ENCODE assay signal across 19 cellular contexts in genomic region chr12:89343127-89343526, GRCh38. TPM values are rescaled to one million over a fixed set of nuclear protein-coding genes. Genes with fewer than 3 reads are reported as not detected.
DNase-seq lines count a peak whose midpoint lies in the region; ATAC-seq, FAIRE-seq and TF ChIP-seq lines count a peak whose summit lies in the region.
"Had no signal": no experiment of that assay in that cellular context is flagged by ENCODE, and none has a peak within 500 bp of the region (broad histone marks: within the 10 kb centered on the region; RNA-seq: fewer than 3 reads in every experiment).

No MANE protein-coding gene starts in this region.

- H3K9me3 ChIP-seq in T-helper 17 cell (ENCODE audit: control insufficient read depth, low read length, poor library complexity, severe bottlenecking) (no peaks in the 10 kb centered on the region), HepG2 (ENCODE audit: low read length) (no peaks in the 10 kb centered on the region), thyroid gland (no peaks in the 10 kb centered on the region), OCI-LY7 (ENCODE audit: low read length) (no peaks in the 10 kb centered on the region)
- H3K9me3 ChIP-seq: mucosa of descending colon had no signal

- H3K4me3 ChIP-seq in HepG2 (replicated peaks in 1 of 3; ENCODE audit: insufficient read depth in 1 of 3, low read depth in 2 of 3, low read length in 3 of 3) (no peak overlapping the region), thyroid gland (replicated peaks in 1 of 3) (no peak overlapping the region), OCI-LY7 (ENCODE audit: low read depth, low read length, poor library complexity, severe bottlenecking) (no peak overlapping the region)
- H3K4me3 ChIP-seq: mucosa of descending colon had no signal

- TF ChIP-seq CTCF in HepG2 (CRISPR knock-in tag; IDR thresholded peaks at IDR 0.05): no peak
- no peak for TF ChIP-seq CTCF in thyroid gland (IDR thresholded peaks at IDR 0.05)
- no peak for TF ChIP-seq CTCF in D721Med (IDR thresholded peaks at IDR 0.05; ENCODE audit: insufficient read depth, missing control alignments)
- no peak for TF ChIP-seq CTCF in OCI-LY7 (conservative IDR thresholded peaks at IDR 0.05; ENCODE audit: low read length)

- H4K20me1 ChIP-seq in HepG2 (ENCODE audit: insufficient read depth, low read length) (peaks cover 10% of the 10 kb centered on the region), OCI-LY7 (ENCODE audit: insufficient read depth, low read length) (no peaks in the 10 kb centered on the region)

- TF ChIP-seq POLR2A in HepG2 (IDR thresholded peaks at IDR 0.05; ENCODE audit: insufficient read depth in 1 of 2, low read depth in 2 of 2, low read length in 2 of 2): no peak
- TF ChIP-seq POLR2A in thyroid gland (IDR thresholded peaks at IDR 0.05): no peak

- ATAC-seq in T-helper 17 cell (no peak), HepG2 (no peak; the same call in 2 of the 3 replicates)
- ATAC-seq in stimulated activated naive CD8-positive, alpha-beta T cell treated with anti-CD3 and anti-CD28 coated beads, Interleukin-15, amount 100 ng/mL, for 72 hours: no peak
- ATAC-seq: mucosa of descending colon had no signal

- no peak overlapping the region for H3K4me3 Mint-ChIP-seq in T-helper 17 cell
- H3K4me3 Mint-ChIP-seq in stimulated activated naive CD8-positive, alpha-beta T cell treated with anti-CD3 and anti-CD28 coated beads, Interleukin-15, amount 100 ng/mL, for 72 hours: no peak overlapping the region
- H3K4me3 Mint-ChIP-seq: activated naive CD4-positive, alpha-beta T cell treated with anti-CD3 and anti-CD28 coated beads, Interleukin-2, amount 10 ng/mL, durations not matched to agents 7 days and 5 days; CD4-positive, alpha-beta memory T cell; T-helper 2 cell treated with Interferon-gamma antibody and Interleukin-4, amounts not matched to agents 5 μg/mL and 100 μg/mL, for 36 hours had no signal

- no peak overlapping the region for H3K4me2 ChIP-seq in HepG2 (ENCODE audit: low read depth, low read length)
- no peak overlapping the region for H3K4me2 ChIP-seq in OCI-LY7 (ENCODE audit: low read length)

- H3K36me3 ChIP-seq in HepG2 (replicated peaks in 1 of 2; ENCODE audit: control insufficient read depth in 1 of 2, insufficient read depth in 2 of 2, low read length in 2 of 2) (no peaks in the 10 kb centered on the region; a peak in 1 of 5 replicates), thyroid gland (peaks cover 0 to 1% of the 10 kb centered on the region in 2 donors), OCI-LY7 (ENCODE audit: insufficient read depth, low read length) (no peaks in the 10 kb centered on the region)

- H3K27ac Mint-ChIP-seq in T-helper 17 cell: peak overlapping the region; percentile 21
- H3K27ac Mint-ChIP-seq in stimulated activated naive CD8-positive, alpha-beta T cell treated with anti-CD3 and anti-CD28 coated beads, Interleukin-15, amount 100 ng/mL, for 72 hours: no peak overlapping the region
- H3K27ac Mint-ChIP-seq: activated naive CD4-positive, alpha-beta T cell treated with anti-CD3 and anti-CD28 coated beads, Interleukin-2, amount 10 ng/mL, durations not matched to agents 7 days and 5 days; CD4-positive, alpha-beta memory T cell; T-helper 2 cell treated with Interferon-gamma antibody and Interleukin-4, amounts not matched to agents 5 μg/mL and 100 μg/mL, for 36 hours had no signal

- H3K4me1 ChIP-seq in HepG2 (ENCODE audit: insufficient read depth, low read length): peaks cover 54% of the 10 kb centered on the region
- H3K4me1 ChIP-seq in thyroid gland: peaks cover 0 to 15% of the 10 kb centered on the region in 2 donors
- H3K4me1 ChIP-seq in OCI-LY7 (ENCODE audit: insufficient read depth, low read length, poor library complexity, severe bottlenecking): peaks cover 31% of the 10 kb centered on the region

- H3K27me3 ChIP-seq in HepG2 (ENCODE audit: control insufficient read depth in 1 of 2, insufficient read depth in 2 of 2, low read length in 2 of 2): no peaks in the 10 kb centered on the region
- H3K27me3 ChIP-seq in thyroid gland: no peaks in the 10 kb centered on the region

- H3K9ac ChIP-seq in HepG2 (ENCODE audit: insufficient read depth, low read depth, low read length): no peak overlapping the region

- DNase-seq in T-helper 17 cell (no peak), fibroblast of gingiva (ENCODE audit: low read depth) (peak; percentile 93), HepG2 (ENCODE audit: low spot score) (no peak), thyroid gland (peak; percentile 20 to 25), D721Med (ENCODE audit: insufficient read length, low spot score) (no peak), OCI-LY7 (ENCODE audit: low spot score) (no peak)
- DNase-seq in stimulated activated naive CD8-positive, alpha-beta T cell treated with anti-CD3 and anti-CD28 coated beads, Interleukin-15, amount 100 ng/mL, for 72 hours: no peak
- DNase-seq: activated CD4-positive, CD25-positive, alpha-beta regulatory T cell treated with anti-CD3 and anti-CD28 coated beads, Interleukin-2, amount 50 U/mL, for 72 hours; activated CD8-positive, alpha-beta memory T cell treated with anti-CD3 and anti-CD28 coated beads, Interleukin-2, amount 50 U/mL, for 48 hours; activated naive CD4-positive, alpha-beta T cell treated with anti-CD3 and anti-CD28 coated beads, Interleukin-2, amount 10 ng/mL, durations not matched to agents 7 days and 5 days; caudate nucleus; CD4-positive, alpha-beta memory T cell; EL; mucosa of descending colon; NCI-H1694 treated with DMSO at 0.1 percent for 48 hours; stimulated activated CD4-positive, alpha-beta T cell treated with anti-CD3 and anti-CD28 coated beads, Interleukin-15, amount 100 ng/mL, for 24 hours had no signal

- H3K27me3 Mint-ChIP-seq in T-helper 17 cell: no peaks in the 10 kb centered on the region
- peaks cover 42% of the 10 kb centered on the region for H3K27me3 Mint-ChIP-seq in stimulated activated naive CD8-positive, alpha-beta T cell treated with anti-CD3 and anti-CD28 coated beads, Interleukin-15, amount 100 ng/mL, for 72 hours
- H3K27me3 Mint-ChIP-seq: CD4-positive, alpha-beta memory T cell had no signal

- no peak overlapping the region for H2AFZ ChIP-seq in HepG2 (ENCODE audit: low read length)
- no peak overlapping the region for H2AFZ ChIP-seq in OCI-LY7 (ENCODE audit: low read length)

- no peaks in the 10 kb centered on the region for H3K9me2 ChIP-seq in OCI-LY7 (ENCODE audit: insufficient read depth, low read length)

- peak overlapping the region; percentile 89 for H3K27ac ChIP-seq in HepG2 (ENCODE audit: extremely low read length, insufficient read depth, low read length)
- H3K27ac ChIP-seq in thyroid gland: no peak overlapping the region
- no peak overlapping the region for H3K27ac ChIP-seq in OCI-LY7 (ENCODE audit: low read depth, low read length, poor library complexity, severe bottlenecking)

- in situ Hi-C loops in HepG2 (cut with HindIII; ENCODE audit: extremely low pct_ligation_motif_present, low pct_unique_long_range_greater_than_20kb): loop anchor here (25.0 kb wide), 1 partner anchor 281 kb away; no protein-coding TSS in a partner anchor

- H3K79me2 ChIP-seq in HepG2 (ENCODE audit: insufficient read depth, low read length) (peaks cover 7% of the 10 kb centered on the region), OCI-LY7 (ENCODE audit: insufficient read depth, low read depth, low read length) (no peaks in the 10 kb centered on the region)

- peaks cover 14% of the 10 kb centered on the region for H3K4me1 Mint-ChIP-seq in T-helper 17 cell
- peaks cover 29% of the 10 kb centered on the region for H3K4me1 Mint-ChIP-seq in stimulated activated naive CD8-positive, alpha-beta T cell treated with anti-CD3 and anti-CD28 coated beads, Interleukin-15, amount 100 ng/mL, for 72 hours

- no peaks in the 10 kb centered on the region for H3K9me3 Mint-ChIP-seq in stimulated activated naive CD8-positive, alpha-beta T cell treated with anti-CD3 and anti-CD28 coated beads, Interleukin-15, amount 100 ng/mL, for 72 hours
- H3K9me3 Mint-ChIP-seq: activated naive CD4-positive, alpha-beta T cell treated with anti-CD3 and anti-CD28 coated beads, Interleukin-2, amount 10 ng/mL, durations not matched to agents 7 days and 5 days; CD4-positive, alpha-beta memory T cell had no signal

- TF ChIP-seq RAD21 in HepG2 (CRISPR knock-in tag; IDR thresholded peaks at IDR 0.05): no peak

- CTCF ChIA-PET in HepG2 (lab: Yijun Ruan, JAX; ENCODE audit: low intra/inter-chr PET ratio, low total read pairs) (no interaction called here), OCI-LY7 (lab: Charles Lee; ENCODE audit: unreplicated experiment) (no interaction called here)

- FAIRE-seq in HepG2 (lab: Jason Lieb, UNC) (no peak), D721Med (lab: Jason Lieb, UNC) (no peak)
- FAIRE-seq: H54, islet of Langerhans had no signal

- no peak for TF ChIP-seq EP300 in HepG2 (IDR thresholded peaks at IDR 0.05; ENCODE audit: low read depth in 2 of 2, low read length in 2 of 2)
- TF ChIP-seq EP300 in HepG2 (CRISPR knock-in tag; IDR thresholded peaks at IDR 0.05; ENCODE audit: borderline replicate concordance): no peak

- WGBS in HepG2 (ENCODE audit: low lambda C conversion rate): 47% methylated on average over 3 of the region's 3 CpGs
- 54 to 67% methylated on average over 3 of the region's 3 CpGs for WGBS in thyroid gland, 2 donors

- no TSS peak for BruUV-seq in HepG2 (replicated peaks; lab: Mats Ljungman, UMichigan)
- no TSS peak for BruUV-seq in OCI-LY7 (replicated peaks; lab: Mats Ljungman, UMichigan)

- H3K36me3 Mint-ChIP-seq in T-helper 17 cell (ENCODE audit: low read depth): peaks cover 2% of the 10 kb centered on the region
- H3K36me3 Mint-ChIP-seq: CD4-positive, alpha-beta memory T cell had no signal

- intact Hi-C loops in HepG2 (cut with micrococcal nuclease; ENCODE audit: unreplicated experiment): no loop called here
- intact Hi-C loops in thyroid gland (cut with DNase I): no loop called here
- intact Hi-C loops in OCI-LY7 (cut with micrococcal nuclease; ENCODE audit: unreplicated experiment): no loop called here

- POLR2A ChIA-PET in HepG2 (lab: Yijun Ruan, JAX): interaction anchor here (1.7 kb wide), 1 partner anchor 10 kb away, joined by 19 read pairs; the partner anchor contains the start of gene DUSP6
- POLR2A ChIA-PET in OCI-LY7 (lab: Charles Lee): no interaction called here

RNA-seq across cellular contexts. Expression of gene DUSP6, which starts 9.2 kb away (rescaled TPM):
- 10 to 100 TPM; 15.5 to 37.7 TPM for total RNA-seq in T-helper 17 cell
- total RNA-seq in HepG2 (2016; rRNA removed; fragmentation: Illumina TruSeq; extraction: Trizol): 37.0 and 40.9 TPM in 2 replicates
- total RNA-seq in HepG2 (2016; cell fraction: cytosol; rRNA removed; fragmentation: Illumina TruSeq; extraction: Trizol; ENCODE audit: low read depth): 4.4 and 4.7 TPM in 2 replicates
- 36.2 and 41.6 TPM in 2 replicates for total RNA-seq in HepG2 (2016; cell fraction: insoluble cytoplasmic fraction; rRNA removed; fragmentation: Illumina TruSeq; extraction: Trizol)
- total RNA-seq in HepG2 (2016; cell fraction: membrane; rRNA removed; fragmentation: Illumina TruSeq; extraction: Trizol): 13.7 and 14.2 TPM in 2 replicates
- total RNA-seq in HepG2 (2016; cell fraction: nucleus; rRNA removed; fragmentation: Illumina TruSeq; extraction: Trizol): 52.5 and 56.1 TPM in 2 replicates
- polyA plus RNA-seq in HepG2 (2011; rRNA removed): 161 and 175 TPM in 2 replicates
- 140 and 159 TPM in 2 replicates for polyA plus RNA-seq in HepG2 (2011; cell fraction: cytosol; rRNA removed)
- 198 and 204 TPM in 2 replicates for polyA plus RNA-seq in HepG2 (2011; cell fraction: nucleus; rRNA removed)
- 101 and 134 TPM in 2 replicates for polyA plus RNA-seq in HepG2 (2012)
- polyA plus RNA-seq in HepG2 (2016; cell fraction: cytosol; fragmentation: Illumina TruSeq; extraction: Trizol; ENCODE audit: low read depth): 1.2 and 1.4 TPM in 2 replicates
- polyA plus RNA-seq in HepG2 (2016; cell fraction: insoluble cytoplasmic fraction; fragmentation: Illumina TruSeq; extraction: Trizol; ENCODE audit: low read depth): 31.8 and 35.1 TPM in 2 replicates
- polyA plus RNA-seq in HepG2 (2016; cell fraction: membrane; fragmentation: Illumina TruSeq; extraction: Trizol; ENCODE audit: low read depth): 4.5 and 5.5 TPM in 2 replicates
- polyA plus RNA-seq in HepG2 (2016; cell fraction: nucleus; fragmentation: Illumina TruSeq; extraction: Trizol; ENCODE audit: insufficient read depth, low read depth): 62.5 and 77.8 TPM in 2 replicates
- polyA minus RNA-seq in HepG2 (2011; rRNA and poly(A)+ RNA removed; ENCODE audit: low replicate concordance): 3.5 and 736 TPM in 2 replicates
- polyA minus RNA-seq in HepG2 (2011; cell fraction: cytosol; rRNA and poly(A)+ RNA removed): 161 and 182 TPM in 2 replicates
- polyA minus RNA-seq in HepG2 (2011; cell fraction: nucleus; rRNA and poly(A)+ RNA removed): 194 and 220 TPM in 2 replicates
- 10 to 100 TPM; 31.0 to 40.2 (median 33.8) TPM for total RNA-seq in thyroid gland
- 0.47 and 1.9 TPM in 2 replicates for total RNA-seq in OCI-LY7 (2014; rRNA removed; shearing (Covaris generic))
- total RNA-seq in OCI-LY7 (2022): 1.3 and 2.2 TPM in 2 replicates

Comparison
In these comparisons a context has a peak if more than half of its experiments do, and no peak if none do; other contexts are left out.
1. DNase-seq: peak in fibroblast of gingiva (single experiment) and thyroid gland (2 of 2); none in T-helper 17 cell (0 of 3), HepG2 (single experiment), D721Med (single experiment), stimulated activated naive CD8-positive, alpha-beta T cell treated with anti-CD3 and anti-CD28 coated beads, Interleukin-15, amount 100 ng/mL, for 72 hours (0 of 2) and OCI-LY7 (single experiment).